Comparison of ENCODE assay signal across 9 cellular contexts in genomic region chr22:22061085-22062077, GRCh38.
DNase-seq lines count a peak whose midpoint lies in the region; ATAC-seq and TF ChIP-seq lines count a peak whose summit lies in the region.
"Had no signal": no experiment of that assay in that cellular context is flagged by ENCODE, and none has a peak within 500 bp of the region (broad histone marks: within the 10 kb centered on the region; RNA-seq: fewer than 3 reads in every experiment).

No MANE protein-coding gene starts in this region.

- H3K27ac Mint-ChIP-seq in effector memory CD8-positive, alpha-beta T cell: no peak overlapping the region
- H3K27ac Mint-ChIP-seq: CD4-positive, CD25-positive, alpha-beta regulatory T cell had no signal

- H3K4me3 ChIP-seq in hepatocyte: no peak overlapping the region
- H3K4me3 ChIP-seq in transverse colon: no peak overlapping the region

- no peak overlapping the region for H3K4me3 Mint-ChIP-seq in effector memory CD8-positive, alpha-beta T cell
- H3K4me3 Mint-ChIP-seq: CD4-positive, CD25-positive, alpha-beta regulatory T cell had no signal

- no peak for ATAC-seq in GM18873 (IDR thresholded peaks at IDR 0.05; ENCODE audit: low FRiP score, unreplicated experiment)
- ATAC-seq in effector memory CD8-positive, alpha-beta T cell (replicated peaks): no peak

- peaks cover 19% of the 10 kb centered on the region for H3K4me1 ChIP-seq in hepatocyte (ENCODE audit: insufficient read depth)
- peaks cover 0 to 6% (median 0%) of the 10 kb centered on the region in 4 donors for H3K4me1 ChIP-seq in transverse colon

- TF ChIP-seq CTCF in hepatocyte (IDR thresholded peaks at IDR 0.05; ENCODE audit: poor library complexity): peak; percentile 43
- TF ChIP-seq CTCF in transverse colon (IDR thresholded peaks at IDR 0.05): no peak

- TF ChIP-seq POLR2A in transverse colon (IDR thresholded peaks at IDR 0.05): no peak

- H2AFZ ChIP-seq in hepatocyte: peak overlapping the region; percentile 23

- H3K27me3 ChIP-seq in hepatocyte (no peaks in the 10 kb centered on the region), transverse colon (peaks cover 4% of the 10 kb centered on the region)

- no peaks in the 10 kb centered on the region for H4K20me1 ChIP-seq in hepatocyte (ENCODE audit: insufficient read depth, poor library complexity, severe bottlenecking)

- in situ Hi-C loops in transverse colon (cut with MboI; ENCODE audit: low pct_ligation_motif_present in 1 of 4, low pct_unique_long_range_greater_than_20kb in 1 of 4, low sequenced_read_pairs in 3 of 4): no loop called here

- peak overlapping the region; percentile 25 for H3K4me2 ChIP-seq in hepatocyte

- intact Hi-C loops in transverse colon (cut with DNase I; ENCODE audit: low total_unique reads): no loop called here

- H3K79me2 ChIP-seq in hepatocyte: no peaks in the 10 kb centered on the region

- TF ChIP-seq EP300 in transverse colon (IDR thresholded peaks at IDR 0.05; ENCODE audit: low read depth): no peak

- H3K36me3 Mint-ChIP-seq in effector memory CD8-positive, alpha-beta T cell (ENCODE audit: insufficient read depth): peaks cover 3% of the 10 kb centered on the region
- H3K36me3 Mint-ChIP-seq: CD4-positive, CD25-positive, alpha-beta regulatory T cell had no signal

- H3K4me1 Mint-ChIP-seq in effector memory CD8-positive, alpha-beta T cell (ENCODE audit: low read depth in 2 of 2): no peaks in the 10 kb centered on the region
- H3K4me1 Mint-ChIP-seq: CD4-positive, CD25-positive, alpha-beta regulatory T cell had no signal

- peaks cover 46 to 60% of the 10 kb centered on the region in 2 donors for H3K27me3 Mint-ChIP-seq in effector memory CD8-positive, alpha-beta T cell

- no peaks in the 10 kb centered on the region for H3K9me2 ChIP-seq in hepatocyte (replicated peaks; ENCODE audit: insufficient read depth)

- DNase-seq in DMS53 (lab: John Stamatoyannopoulos, UW): peak; percentile 0
- DNase-seq in DMS53 treated with DMSO at 0.1 percent for 48 hours (lab: John Stamatoyannopoulos, UW; ENCODE audit: unreplicated experiment): no peak
- peak; percentile 4 for DNase-seq in SW480 (ENCODE audit: low spot score)
- peak; percentile 76 for DNase-seq in hepatocyte (ENCODE audit: low spot score)
- no peak for DNase-seq in transverse colon
- DNase-seq in effector memory CD8-positive, alpha-beta T cell: no peak
- no peak for DNase-seq in NCI-H82 (lab: John Stamatoyannopoulos, UW)

- H3K9me3 Mint-ChIP-seq in effector memory CD8-positive, alpha-beta T cell: no peaks in the 10 kb centered on the region
- H3K9me3 Mint-ChIP-seq: CD4-positive, CD25-positive, alpha-beta regulatory T cell had no signal

- H3K27ac ChIP-seq in hepatocyte: peak overlapping the region; percentile 86
- peak overlapping the region in 3 of 4 donors; percentile 47 to 68 (median 49) for H3K27ac ChIP-seq in transverse colon

- H3K9me3 ChIP-seq in hepatocyte (ENCODE audit: low read depth) (no peaks in the 10 kb centered on the region), transverse colon (no peaks in the 10 kb centered on the region)

- 64% methylated on average over 11 of the region's 11 CpGs for WGBS in hepatocyte (ENCODE audit: low lambda C conversion rate, missing lambda C conversion rate)
- WGBS in transverse colon (ENCODE audit: low coverage in 1 of 2), 2 donors: 40 to 60% methylated on average over 2 to 11 of the region's 11 CpGs

- H3K36me3 ChIP-seq in hepatocyte (replicated peaks; ENCODE audit: insufficient read depth, low read depth): no peaks in the 10 kb centered on the region
- no peaks in the 10 kb centered on the region for H3K36me3 ChIP-seq in transverse colon

Comparison
In these comparisons a context has a peak if more than half of its experiments do, and no peak if none do; other contexts are left out.
1. DNase-seq: peak in DMS53 (single experiment), SW480 (single experiment) and hepatocyte (single experiment); none in DMS53 treated with DMSO at 0.1 percent for 48 hours (single experiment), transverse colon (single experiment), effector memory CD8-positive, alpha-beta T cell (0 of 3) and NCI-H82 (single experiment).